ENCODE assay signal across 1 cellular context in genomic region chr12:47218191-47218654, GRCh38.
A peak's percentile ranks its signal among the peaks of the same experiment; 100 is the strongest.
TF ChIP-seq lines count a peak whose summit lies in the region.

No MANE protein-coding gene starts in this region.

TF ChIP-seq in GM12878, 131 proteins besides CTCF, POLR2A, EP300 and RAD21 (continued from another document):
- TF ChIP-seq NFYA (IDR thresholded peaks at IDR 0.05; ENCODE audit: borderline replicate concordance, low read depth, low read length) = no peak
- TF ChIP-seq POLR2AphosphoS2 (IDR thresholded peaks at IDR 0.05; ENCODE audit: low read depth, low read length) = no peak
- no peak for TF ChIP-seq NKRF (conservative IDR thresholded peaks at IDR 0.05)
- TF ChIP-seq MLLT1 (IDR thresholded peaks at IDR 0.05) = 0 out of 2 replicates have a peak, but pooled peaks have one; percentile 60
- no peak for TF ChIP-seq NR2C1 (IDR thresholded peaks at IDR 0.05)
- no peak for TF ChIP-seq TBL1XR1 (IDR thresholded peaks at IDR 0.05; ENCODE audit: low read depth, low read length)
- TF ChIP-seq PKNOX1 (IDR thresholded peaks at IDR 0.05) = no peak
- no peak for TF ChIP-seq BACH1 (IDR thresholded peaks at IDR 0.05; ENCODE audit: borderline replicate concordance)
- TF ChIP-seq RELB (IDR thresholded peaks at IDR 0.05; ENCODE audit: low read depth) = 0 out of 2 replicates have a peak, but pooled peaks have one; percentile 52
- no peak for TF ChIP-seq STAT3 (IDR thresholded peaks at IDR 0.05; ENCODE audit: low read depth, low read length)
- no peak for TF ChIP-seq JUND (IDR thresholded peaks at IDR 0.05; ENCODE audit: low read depth, low read length)
- peak; percentile 39; the same call in 1 of the 2 replicates for TF ChIP-seq ZNF687 (IDR thresholded peaks at IDR 0.05)
- no peak for TF ChIP-seq FOXK2 (IDR thresholded peaks at IDR 0.05)
- TF ChIP-seq MXI1 (IDR thresholded peaks at IDR 0.05; ENCODE audit: low read depth, low read length) = no peak
- no peak for TF ChIP-seq SKIL (IDR thresholded peaks at IDR 0.05; ENCODE audit: low read depth, poor library complexity, severe bottlenecking)
- TF ChIP-seq E2F8 (IDR thresholded peaks at IDR 0.05; ENCODE audit: low read depth, partially characterized antibody) = no peak
- no peak for TF ChIP-seq PBX3 (IDR thresholded peaks at IDR 0.05; ENCODE audit: insufficient replicate concordance, low read depth, low read length)
- peak; percentile 50 for TF ChIP-seq EED (IDR thresholded peaks at IDR 0.05; ENCODE audit: low read depth)
- TF ChIP-seq ATF7 (IDR thresholded peaks at IDR 0.05; ENCODE audit: low read depth) = no peak
- TF ChIP-seq IKZF2 (IDR thresholded peaks at IDR 0.05) = peak; percentile 33 to 35; a peak in 2 of 4 replicates
- TF ChIP-seq MAX (IDR thresholded peaks at IDR 0.05; ENCODE audit: low read depth, low read length) = no peak
- TF ChIP-seq SREBF1 (IDR thresholded peaks at IDR 0.05; ENCODE audit: low read length) = no peak
- no peak for TF ChIP-seq ZNF24 (IDR thresholded peaks at IDR 0.05)
